In genomic region chr13:101919541-101920306, GRCh38 we compare ENCODE assay signal across 1 cellular context.
TF ChIP-seq lines count a peak whose summit lies in the region.

No MANE protein-coding gene starts in this region.

TF ChIP-seq in H1, 55 proteins besides CTCF, POLR2A, EP300 and RAD21 (continued from another document):
- peak; percentile 87 to 90 for TF ChIP-seq SIN3A (conservative IDR thresholded peaks at IDR 0.05 in 1 of 2, IDR thresholded peaks at IDR 0.05 in 1 of 2; ENCODE audit: low read depth in 1 of 2, low read length in 2 of 2)
